ENCODE assay signal across 5 cellular contexts in the genomic region with DNA sequence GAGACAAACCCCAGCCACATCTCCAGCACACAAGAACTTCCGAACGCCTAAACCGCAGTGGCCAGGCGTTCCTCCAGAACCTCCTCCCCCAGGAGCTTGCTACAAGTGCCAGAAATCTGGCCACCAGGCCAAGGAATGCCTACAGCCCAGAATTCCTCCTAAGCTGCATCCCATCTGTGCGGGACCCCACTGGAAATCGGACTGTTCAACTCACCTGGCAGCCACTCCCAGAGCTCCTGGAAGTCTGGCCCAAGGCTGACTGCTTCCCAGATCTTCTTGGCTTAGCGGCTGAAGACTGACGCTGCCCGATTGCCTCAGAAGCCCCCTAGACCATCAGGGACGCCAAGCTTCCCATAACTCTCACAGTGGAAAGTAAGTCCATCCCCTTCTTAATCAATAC. TPM values are rescaled to one million over a fixed set of nuclear protein-coding genes. Genes with fewer than 3 reads are reported as not detected.
"Had no signal": no experiment of that assay in that cellular context is flagged by ENCODE, and none has a peak within 500 bp of the region (broad histone marks: within the 10 kb centered on the region; RNA-seq: fewer than 3 reads in every experiment).

No MANE protein-coding gene starts in this region.

RNA-seq across cellular contexts. Expression of a gene that starts 48.5 kb away (rescaled TPM):
- total RNA-seq: gastrocnemius medialis; left ventricle myocardium superior; lower lobe of right lung; myocyte; naive thymus-derived CD8-positive, alpha-beta T cell had no signal
- polyA plus RNA-seq: naive thymus-derived CD8-positive, alpha-beta T cell had no signal
